ENCODE assay signal across 1 cellular context in the genomic region with DNA sequence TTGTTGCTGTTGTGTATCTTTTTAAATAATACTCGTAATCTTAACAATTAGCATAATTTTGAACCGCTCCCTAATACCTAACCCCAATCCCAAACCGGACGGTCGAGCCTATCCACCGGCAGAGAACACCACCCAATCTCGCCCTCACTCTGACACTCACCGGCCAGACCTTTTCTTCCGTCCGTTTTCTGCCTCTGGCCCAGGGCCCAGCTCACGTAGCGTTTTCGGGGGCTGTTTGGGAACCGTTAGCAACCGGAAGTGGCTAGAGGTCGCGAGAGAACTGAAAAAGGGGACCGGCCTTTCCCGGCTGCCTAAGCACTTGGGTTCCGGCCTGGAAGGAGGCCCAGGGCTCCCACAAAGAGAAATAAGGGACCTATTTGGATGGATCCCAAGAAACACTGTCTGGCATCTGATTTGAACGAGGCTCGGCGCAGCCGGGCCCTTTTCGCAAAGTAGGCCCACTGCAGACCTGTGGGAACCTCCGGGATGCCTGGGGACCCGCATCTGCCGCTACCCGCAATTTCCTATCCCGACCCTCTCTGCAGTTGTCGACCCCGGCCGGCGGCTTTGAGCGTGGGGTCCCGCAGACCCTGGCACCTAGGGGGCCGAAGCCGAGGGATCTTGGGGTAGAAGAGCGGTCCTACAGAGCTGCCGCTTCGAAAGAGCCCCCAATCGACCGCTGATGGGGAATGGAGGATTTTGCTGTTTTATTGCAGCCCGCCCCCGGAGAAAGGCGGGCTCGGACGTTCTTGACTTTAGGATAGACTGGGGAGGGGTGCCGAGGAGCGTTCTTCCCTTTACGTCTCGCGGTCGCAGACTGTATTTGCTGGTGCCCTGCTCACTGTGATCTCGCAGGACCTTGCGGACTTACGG.
A peak's percentile ranks its signal among the peaks of the same experiment; 100 is the strongest.
TF ChIP-seq lines count a peak whose summit lies in the region.

No MANE protein-coding gene starts in this region.

TF ChIP-seq in HepG2, 621 proteins besides CTCF, POLR2A, EP300 and RAD21 (continued from another document):
- TF ChIP-seq, protein P1, sequence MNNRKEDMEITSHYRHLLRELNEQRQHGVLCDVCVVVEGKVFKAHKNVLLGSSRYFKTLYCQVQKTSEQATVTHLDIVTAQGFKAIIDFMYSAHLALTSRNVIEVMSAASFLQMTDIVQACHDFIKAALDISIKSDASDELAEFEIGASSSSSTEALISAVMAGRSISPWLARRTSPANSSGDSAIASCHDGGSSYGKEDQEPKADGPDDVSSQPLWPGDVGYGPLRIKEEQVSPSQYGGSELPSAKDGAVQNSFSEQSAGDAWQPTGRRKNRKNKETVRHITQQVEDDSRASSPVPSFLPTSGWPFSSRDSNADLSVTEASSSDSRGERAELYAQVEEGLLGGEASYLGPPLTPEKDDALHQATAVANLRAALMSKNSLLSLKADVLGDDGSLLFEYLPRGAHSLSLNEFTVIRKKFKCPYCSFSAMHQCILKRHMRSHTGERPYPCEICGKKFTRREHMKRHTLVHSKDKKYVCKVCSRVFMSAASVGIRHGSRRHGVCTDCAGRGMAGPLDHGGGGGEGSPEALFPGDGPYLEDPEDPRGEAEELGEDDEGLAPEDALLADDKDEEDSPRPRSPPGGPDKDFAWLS (CRISPR knock-in tag; IDR thresholded peaks at IDR 0.05; ENCODE audit: borderline replicate concordance) = no peak
- peak; percentile 81 for TF ChIP-seq DR1 (CRISPR knock-in tag; IDR thresholded peaks at IDR 0.05)
- TF ChIP-seq HDAC1 (CRISPR knock-in tag; IDR thresholded peaks at IDR 0.05) = peak; percentile 91
- TF ChIP-seq, protein P2, sequence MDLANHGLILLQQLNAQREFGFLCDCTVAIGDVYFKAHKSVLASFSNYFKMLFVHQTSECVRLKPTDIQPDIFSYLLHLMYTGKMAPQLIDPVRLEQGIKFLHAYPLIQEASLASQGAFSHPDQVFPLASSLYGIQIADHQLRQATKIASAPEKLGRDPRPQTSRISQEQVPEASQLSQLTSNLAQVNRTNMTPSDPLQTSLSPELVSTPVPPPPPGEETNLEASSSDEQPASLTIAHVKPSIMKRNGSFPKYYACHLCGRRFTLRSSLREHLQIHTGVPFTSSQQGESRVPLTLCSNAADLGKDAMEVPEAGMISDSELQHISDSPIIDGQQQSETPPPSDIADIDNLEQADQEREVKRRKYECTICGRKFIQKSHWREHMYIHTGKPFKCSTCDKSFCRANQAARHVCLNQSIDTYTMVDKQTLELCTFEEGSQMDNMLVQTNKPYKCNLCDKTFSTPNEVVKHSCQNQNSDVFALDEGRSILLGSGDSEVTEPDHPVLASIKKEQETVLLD (CRISPR knock-in tag; IDR thresholded peaks at IDR 0.05; ENCODE audit: low read depth) = peak; percentile 93
- TF ChIP-seq, protein P3, sequence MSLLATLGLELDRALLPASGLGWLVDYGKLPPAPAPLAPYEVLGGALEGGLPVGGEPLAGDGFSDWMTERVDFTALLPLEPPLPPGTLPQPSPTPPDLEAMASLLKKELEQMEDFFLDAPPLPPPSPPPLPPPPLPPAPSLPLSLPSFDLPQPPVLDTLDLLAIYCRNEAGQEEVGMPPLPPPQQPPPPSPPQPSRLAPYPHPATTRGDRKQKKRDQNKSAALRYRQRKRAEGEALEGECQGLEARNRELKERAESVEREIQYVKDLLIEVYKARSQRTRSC (CRISPR knock-in tag; IDR thresholded peaks at IDR 0.05; ENCODE audit: low read depth) = no peak
- no peak for TF ChIP-seq ZNF7 (CRISPR knock-in tag; IDR thresholded peaks at IDR 0.05)
- no peak for TF ChIP-seq TBX3 (IDR thresholded peaks at IDR 0.05; ENCODE audit: borderline replicate concordance)
- peak; percentile 68 for TF ChIP-seq TEAD3 (CRISPR knock-in tag; optimal IDR thresholded peaks at IDR 0.05; ENCODE audit: borderline replicate concordance)
- TF ChIP-seq, protein P4, sequence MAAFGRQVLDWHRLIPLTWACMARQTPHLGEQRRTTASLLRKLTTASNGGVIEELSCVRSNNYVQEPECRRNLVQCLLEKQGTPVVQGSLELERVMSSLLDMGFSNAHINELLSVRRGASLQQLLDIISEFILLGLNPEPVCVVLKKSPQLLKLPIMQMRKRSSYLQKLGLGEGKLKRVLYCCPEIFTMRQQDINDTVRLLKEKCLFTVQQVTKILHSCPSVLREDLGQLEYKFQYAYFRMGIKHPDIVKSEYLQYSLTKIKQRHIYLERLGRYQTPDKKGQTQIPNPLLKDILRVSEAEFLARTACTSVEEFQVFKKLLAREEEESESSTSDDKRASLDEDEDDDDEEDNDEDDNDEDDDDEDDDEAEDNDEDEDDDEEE (CRISPR knock-in tag; IDR thresholded peaks at IDR 0.05) = 0 out of 2 replicates have a peak, but pooled peaks have one; percentile 45
- peak; percentile 96 for TF ChIP-seq CBX5 (CRISPR knock-in tag; IDR thresholded peaks at IDR 0.05; ENCODE audit: borderline replicate concordance)
- TF ChIP-seq SP2 (CRISPR knock-in tag; IDR thresholded peaks at IDR 0.05) = peak; percentile 65
- TF ChIP-seq ZNF598 (CRISPR knock-in tag; IDR thresholded peaks at IDR 0.05; ENCODE audit: borderline replicate concordance) = peak; percentile 97
- TF ChIP-seq ZNF235 (CRISPR knock-in tag; IDR thresholded peaks at IDR 0.05; ENCODE audit: borderline replicate concordance) = peak; percentile 88; the same call in 1 of the 2 replicates
- TF ChIP-seq HNRNPH1 (optimal IDR thresholded peaks at IDR 0.05; ENCODE audit: low read depth, low read length) = no peak
- peak; percentile 85 for TF ChIP-seq GTF2F1 (IDR thresholded peaks at IDR 0.05; ENCODE audit: low read length)
- peak; percentile 96 for TF ChIP-seq ZNF792 (CRISPR knock-in tag; IDR thresholded peaks at IDR 0.05)
- TF ChIP-seq ZBTB3 (CRISPR knock-in tag; IDR thresholded peaks at IDR 0.05; ENCODE audit: borderline replicate concordance, low read depth) = peak; percentile 61; the same call in 1 of the 2 replicates
- TF ChIP-seq DMAP1 (CRISPR knock-in tag; IDR thresholded peaks at IDR 0.05) = peak; percentile 97
- peak; percentile 85 for TF ChIP-seq SRF (IDR thresholded peaks at IDR 0.05; ENCODE audit: low read depth, low read length)
- peak; percentile 83; the same call in 1 of the 2 replicates for TF ChIP-seq DNMT3B (CRISPR knock-in tag; conservative IDR thresholded peaks at IDR 0.05)
- TF ChIP-seq ZNF562 (CRISPR knock-in tag; IDR thresholded peaks at IDR 0.05; ENCODE audit: borderline replicate concordance) = no peak
- TF ChIP-seq ZNF572 (CRISPR knock-in tag; IDR thresholded peaks at IDR 0.05) = no peak
- TF ChIP-seq ZNF460 (CRISPR knock-in tag; IDR thresholded peaks at IDR 0.05; ENCODE audit: borderline replicate concordance) = no peak
- TF ChIP-seq ZBTB7A (CRISPR knock-in tag; IDR thresholded peaks at IDR 0.05) = peak; percentile 54; the same call in 1 of the 2 replicates
- TF ChIP-seq, protein P5, sequence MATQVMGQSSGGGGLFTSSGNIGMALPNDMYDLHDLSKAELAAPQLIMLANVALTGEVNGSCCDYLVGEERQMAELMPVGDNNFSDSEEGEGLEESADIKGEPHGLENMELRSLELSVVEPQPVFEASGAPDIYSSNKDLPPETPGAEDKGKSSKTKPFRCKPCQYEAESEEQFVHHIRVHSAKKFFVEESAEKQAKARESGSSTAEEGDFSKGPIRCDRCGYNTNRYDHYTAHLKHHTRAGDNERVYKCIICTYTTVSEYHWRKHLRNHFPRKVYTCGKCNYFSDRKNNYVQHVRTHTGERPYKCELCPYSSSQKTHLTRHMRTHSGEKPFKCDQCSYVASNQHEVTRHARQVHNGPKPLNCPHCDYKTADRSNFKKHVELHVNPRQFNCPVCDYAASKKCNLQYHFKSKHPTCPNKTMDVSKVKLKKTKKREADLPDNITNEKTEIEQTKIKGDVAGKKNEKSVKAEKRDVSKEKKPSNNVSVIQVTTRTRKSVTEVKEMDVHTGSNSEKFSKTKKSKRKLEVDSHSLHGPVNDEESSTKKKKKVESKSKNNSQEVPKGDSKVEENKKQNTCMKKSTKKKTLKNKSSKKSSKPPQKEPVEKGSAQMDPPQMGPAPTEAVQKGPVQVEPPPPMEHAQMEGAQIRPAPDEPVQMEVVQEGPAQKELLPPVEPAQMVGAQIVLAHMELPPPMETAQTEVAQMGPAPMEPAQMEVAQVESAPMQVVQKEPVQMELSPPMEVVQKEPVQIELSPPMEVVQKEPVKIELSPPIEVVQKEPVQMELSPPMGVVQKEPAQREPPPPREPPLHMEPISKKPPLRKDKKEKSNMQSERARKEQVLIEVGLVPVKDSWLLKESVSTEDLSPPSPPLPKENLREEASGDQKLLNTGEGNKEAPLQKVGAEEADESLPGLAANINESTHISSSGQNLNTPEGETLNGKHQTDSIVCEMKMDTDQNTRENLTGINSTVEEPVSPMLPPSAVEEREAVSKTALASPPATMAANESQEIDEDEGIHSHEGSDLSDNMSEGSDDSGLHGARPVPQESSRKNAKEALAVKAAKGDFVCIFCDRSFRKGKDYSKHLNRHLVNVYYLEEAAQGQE (IDR thresholded peaks at IDR 0.05; ENCODE audit: borderline replicate concordance in 1 of 2, low read depth in 1 of 2, low read length in 2 of 2) = peak in 1 of 2 experiments; percentile 84; a peak in 2 of 4 replicates
- peak; percentile 98 for TF ChIP-seq KDM5A (IDR thresholded peaks at IDR 0.05; ENCODE audit: borderline replicate concordance, low read length)
- peak; percentile 50 for TF ChIP-seq TAF15 (IDR thresholded peaks at IDR 0.05; ENCODE audit: low read depth, low read length, poor library complexity, severe bottlenecking)
- no peak for TF ChIP-seq MATR3 (CRISPR knock-in tag; IDR thresholded peaks at IDR 0.05)
- peak; percentile 100 for TF ChIP-seq KMT2B (CRISPR knock-in tag; IDR thresholded peaks at IDR 0.05)
- peak; percentile 91 for TF ChIP-seq PHF8 (CRISPR knock-in tag; IDR thresholded peaks at IDR 0.05)
- TF ChIP-seq, protein P6, sequence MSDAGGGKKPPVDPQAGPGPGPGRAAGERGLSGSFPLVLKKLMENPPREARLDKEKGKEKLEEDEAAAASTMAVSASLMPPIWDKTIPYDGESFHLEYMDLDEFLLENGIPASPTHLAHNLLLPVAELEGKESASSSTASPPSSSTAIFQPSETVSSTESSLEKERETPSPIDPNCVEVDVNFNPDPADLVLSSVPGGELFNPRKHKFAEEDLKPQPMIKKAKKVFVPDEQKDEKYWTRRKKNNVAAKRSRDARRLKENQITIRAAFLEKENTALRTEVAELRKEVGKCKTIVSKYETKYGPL (CRISPR knock-in tag; IDR thresholded peaks at IDR 0.05) = no peak; the same call in 1 of the 2 replicates
- TF ChIP-seq ZNF709 (CRISPR knock-in tag; IDR thresholded peaks at IDR 0.05) = peak; percentile 96
- TF ChIP-seq ZNF776 (CRISPR knock-in tag; IDR thresholded peaks at IDR 0.05) = peak; percentile 75
- TF ChIP-seq KLF12 (CRISPR knock-in tag; IDR thresholded peaks at IDR 0.05; ENCODE audit: borderline replicate concordance) = 0 out of 2 replicates have a peak, but pooled peaks have one; percentile 37
- TF ChIP-seq U2AF1 (optimal IDR thresholded peaks at IDR 0.05; ENCODE audit: low read depth, low read length) = peak; percentile 90
- peak; percentile 96 for TF ChIP-seq HOXA5 (CRISPR knock-in tag; IDR thresholded peaks at IDR 0.05)
- TF ChIP-seq ZFAT (CRISPR knock-in tag; conservative IDR thresholded peaks at IDR 0.05) = no peak; the same call in 1 of the 2 replicates
